ENCODE assay signal across 8 cellular contexts in genomic region chr1:151837841-151838490, GRCh38. TPM values are rescaled to one million over a fixed set of nuclear protein-coding genes. Genes with fewer than 3 reads are reported as not detected.
DNase-seq lines count a peak whose midpoint lies in the region; TF ChIP-seq lines count a peak whose summit lies in the region.

No MANE protein-coding gene starts in this region.

- no peak overlapping the region for H2AFZ ChIP-seq in Karpas-422 (ENCODE audit: low read length)

- POLR2A ChIA-PET in BJ (lab: Charles Lee) = no interaction called here

- TF ChIP-seq CTCF in BJ (IDR thresholded peaks at IDR 0.05; ENCODE audit: insufficient read depth, low read depth, low read length) = no peak
- no peak for TF ChIP-seq CTCF in colonic mucosa (IDR thresholded peaks at IDR 0.05)
- TF ChIP-seq CTCF in mesothelial cell of epicardium (IDR thresholded peaks at IDR 0.05; ENCODE audit: unreplicated experiment) = no peak
- no peak for TF ChIP-seq CTCF in type B pancreatic cell (conservative IDR thresholded peaks at IDR 0.05)

- peaks cover 32% of the 10 kb centered on the region for H3K4me1 Mint-ChIP-seq in mesothelial cell of epicardium
- peaks cover 13% of the 10 kb centered on the region for H3K4me1 Mint-ChIP-seq in type B pancreatic cell (ENCODE audit: unreplicated experiment)

- no peaks in the 10 kb centered on the region for H4K20me1 ChIP-seq in Karpas-422 (ENCODE audit: insufficient read depth, low read depth, low read length)

- H3K4me3 ChIP-seq in BJ (ENCODE audit: low read depth, low read length) = peak overlapping the region; percentile 27; the same call in 1 of the 2 replicates
- H3K4me3 ChIP-seq in Karpas-422 (ENCODE audit: low read length) = no peak overlapping the region
- H3K4me3 ChIP-seq in colonic mucosa = peak overlapping the region; percentile 25

- H3K27me3 Mint-ChIP-seq in mesothelial cell of epicardium (ENCODE audit: low read depth) (peaks cover 55% of the 10 kb centered on the region), type B pancreatic cell (peaks cover 62% of the 10 kb centered on the region)

- DNase-seq in BJ (ENCODE audit: low read depth) (no peak), Karpas-422 (no peak), colonic mucosa (no peak), mesothelial cell of epicardium (ENCODE audit: low spot score in 2 of 2, unreplicated experiment in 2 of 2) (no peak), type B pancreatic cell (ENCODE audit: extremely low spot score, unreplicated experiment) (no peak), DMS153 treated with DMSO at 0.1 percent for 48 hours (lab: John Stamatoyannopoulos, UW; ENCODE audit: unreplicated experiment) (no peak), inferior parietal cortex (ENCODE audit: extremely low spot score) (no peak), cortex of kidney (lab: John Stamatoyannopoulos, UW) (no peak)

- H3K27ac ChIP-seq in Karpas-422 (ENCODE audit: low read length) (no peak overlapping the region), colonic mucosa (peak overlapping the region; percentile 46)

- H3K4me1 ChIP-seq in Karpas-422 (ENCODE audit: low read length) (peaks cover 14% of the 10 kb centered on the region), colonic mucosa (no peaks in the 10 kb centered on the region)

- no peaks in the 10 kb centered on the region for H3K36me3 Mint-ChIP-seq in mesothelial cell of epicardium
- peaks cover 8% of the 10 kb centered on the region for H3K36me3 Mint-ChIP-seq in type B pancreatic cell

- CTCF ChIA-PET in BJ (lab: Yijun Ruan, JAX) = no interaction called here

- H3K27me3 ChIP-seq in BJ (ENCODE audit: control insufficient read depth, insufficient read depth, low read length) (peaks cover 25% of the 10 kb centered on the region), Karpas-422 (ENCODE audit: low read length) (no peaks in the 10 kb centered on the region), colonic mucosa (peaks cover 6% of the 10 kb centered on the region)

- H3K27ac Mint-ChIP-seq in mesothelial cell of epicardium (peak overlapping the region; percentile 37), type B pancreatic cell (peak overlapping the region; percentile 92)

- H3K36me3 ChIP-seq in BJ (ENCODE audit: control insufficient read depth, insufficient read depth, low read length) (no peaks in the 10 kb centered on the region), Karpas-422 (ENCODE audit: insufficient read depth, low read length) (no peaks in the 10 kb centered on the region), colonic mucosa (no peaks in the 10 kb centered on the region)

- intact Hi-C loops in colonic mucosa (cut with DNase I) = loop anchor here (10.0 kb wide), 2 partner anchors 143 to 243 kb away; no protein-coding TSS in a partner anchor

- no peaks in the 10 kb centered on the region for H3K9me2 ChIP-seq in Karpas-422 (replicated peaks; ENCODE audit: insufficient read depth, low read length)

- H3K79me2 ChIP-seq in Karpas-422 (ENCODE audit: low read length) = no peaks in the 10 kb centered on the region

- no peaks in the 10 kb centered on the region for H3K9me3 Mint-ChIP-seq in mesothelial cell of epicardium
- no peaks in the 10 kb centered on the region for H3K9me3 Mint-ChIP-seq in type B pancreatic cell

- H3K9ac ChIP-seq in Karpas-422 (ENCODE audit: low read length) = peak overlapping the region; percentile 15; the same call in 1 of the 2 replicates
- peak overlapping the region; percentile 2 to 36 for H3K9ac ChIP-seq in colonic mucosa (ENCODE audit: low read depth in 2 of 2, low read length in 2 of 2)

- peak overlapping the region; percentile 59 for H3K4me3 Mint-ChIP-seq in mesothelial cell of epicardium
- H3K4me3 Mint-ChIP-seq in type B pancreatic cell = peak overlapping the region; percentile 81

- peak overlapping the region; percentile 46 for H3K4me2 ChIP-seq in Karpas-422 (ENCODE audit: low read depth, low read length, poor library complexity, severe bottlenecking)

- no peaks in the 10 kb centered on the region for H3K9me3 ChIP-seq in Karpas-422 (ENCODE audit: low read length)
- H3K9me3 ChIP-seq in colonic mucosa = no peaks in the 10 kb centered on the region

RNA-seq across cellular contexts. Expression of gene C2CD4D, which starts 1.7 kb away (rescaled TPM):
- not detected in 2 replicates for polyA plus RNA-seq in BJ (2011; rRNA removed)
- polyA minus RNA-seq in BJ (2011; rRNA and poly(A)+ RNA removed) = not detected in 2 replicates
- not detected in 2 replicates for total RNA-seq in Karpas-422 (2014; rRNA removed; shearing (Covaris generic); ENCODE audit: low replicate concordance)
- 1 to 10 TPM in 1 of 2 donors, under 1 TPM in 1; 0.85 to 1.6 TPM for total RNA-seq in colonic mucosa
- total RNA-seq in mesothelial cell of epicardium = 0.38 to 0.65 TPM (median 0.53 TPM) in 3 replicates
- total RNA-seq in type B pancreatic cell (ENCODE audit: low replicate concordance) = 0.43 and 0.45 TPM in 2 replicates

RNA-seq across cellular contexts. Expression of gene RORC, which starts 6.4 kb away (rescaled TPM):
- polyA plus RNA-seq in BJ (2011; rRNA removed) = not detected in 2 replicates
- not detected in 2 replicates for polyA minus RNA-seq in BJ (2011; rRNA and poly(A)+ RNA removed)
- not detected in 2 replicates for total RNA-seq in Karpas-422 (2014; rRNA removed; shearing (Covaris generic); ENCODE audit: low replicate concordance)
- 10 to 100 TPM; 20.5 to 27.7 TPM for total RNA-seq in colonic mucosa
- not detected in 3 replicates for total RNA-seq in mesothelial cell of epicardium
- not detected in 2 replicates for total RNA-seq in type B pancreatic cell (ENCODE audit: low replicate concordance)

RNA-seq across cellular contexts. Expression of gene THEM5, which starts 15.5 kb away (rescaled TPM):
- not detected in 2 replicates for polyA plus RNA-seq in BJ (2011; rRNA removed)
- not detected in 2 replicates for polyA minus RNA-seq in BJ (2011; rRNA and poly(A)+ RNA removed)
- total RNA-seq in Karpas-422 (2014; rRNA removed; shearing (Covaris generic); ENCODE audit: low replicate concordance) = not detected in 2 replicates
- total RNA-seq in colonic mucosa (not detected), mesothelial cell of epicardium (not detected in 3 replicates), type B pancreatic cell (ENCODE audit: low replicate concordance) (not detected in 2 replicates)

RNA-seq across cellular contexts. Expression of gene LINGO4, which starts 32.7 kb away (rescaled TPM):
- polyA plus RNA-seq in BJ (2011; rRNA removed) = not detected in 2 replicates
- polyA minus RNA-seq in BJ (2011; rRNA and poly(A)+ RNA removed) = 0.05 TPM in 1 of 2 replicates, not detected in the other
- total RNA-seq in Karpas-422 (2014; rRNA removed; shearing (Covaris generic); ENCODE audit: low replicate concordance) = 0.07 TPM in 1 of 2 replicates, not detected in the other
- total RNA-seq in colonic mucosa (under 1 TPM; 0.12 to 0.13 TPM), mesothelial cell of epicardium (not detected in 3 replicates), type B pancreatic cell (ENCODE audit: low replicate concordance) (not detected in 2 replicates)

RNA-seq across cellular contexts. Expression of gene TDRKH, which starts 47.7 kb away (rescaled TPM):
- 1.1 and 1.6 TPM in 2 replicates for polyA plus RNA-seq in BJ (2011; rRNA removed)
- polyA minus RNA-seq in BJ (2011; rRNA and poly(A)+ RNA removed) = 0.47 and 0.93 TPM in 2 replicates
- total RNA-seq in Karpas-422 (2014; rRNA removed; shearing (Covaris generic); ENCODE audit: low replicate concordance) = 5.6 and 5.9 TPM in 2 replicates
- 1 to 10 TPM; 6.8 to 9.1 TPM for total RNA-seq in colonic mucosa
- total RNA-seq in mesothelial cell of epicardium = 8.2 to 9.9 TPM (median 8.4 TPM) in 3 replicates
- 8.9 and 10.0 TPM in 2 replicates for total RNA-seq in type B pancreatic cell (ENCODE audit: low replicate concordance)

Comparison
In these comparisons a context has a peak if more than half of its experiments do, and no peak if none do; other contexts are left out.
1. RNA of gene RORC, which starts 6.4 kb away (total RNA-seq): 20.5 to 27.7 TPM in colonic mucosa; not detected in type B pancreatic cell, not detected in mesothelial cell of epicardium and not detected in Karpas-422; every median in the first group is over 10 times any median in the second.